In genomic region chr16:57134982-57135381, GRCh38 we compare ENCODE assay signal across 11 cellular contexts. TPM values are rescaled to one million over a fixed set of nuclear protein-coding genes. Genes with fewer than 3 reads are reported as not detected.
DNase-seq lines count a peak whose midpoint lies in the region; ATAC-seq and TF ChIP-seq lines count a peak whose summit lies in the region.
"Had no signal": no experiment of that assay in that cellular context is flagged by ENCODE, and none has a peak within 500 bp of the region (broad histone marks: within the 10 kb centered on the region; RNA-seq: fewer than 3 reads in every experiment).

No MANE protein-coding gene starts in this region.

- H3K36me3 Mint-ChIP-seq in activated T-helper 17 cell treated with anti-CD3 and anti-CD28 coated beads, Interleukin-2, amount 50 U/mL, for 72 hours (ENCODE audit: low read depth) = no peaks in the 10 kb centered on the region
- H3K36me3 Mint-ChIP-seq in natural killer cell = no peaks in the 10 kb centered on the region
- no peaks in the 10 kb centered on the region for H3K36me3 Mint-ChIP-seq in endodermal cell (ENCODE audit: low read depth)

- H3K9ac ChIP-seq in endodermal cell (ENCODE audit: extremely low read depth, low read length, poor library complexity, severe bottlenecking) = no peak overlapping the region

- no peaks in the 10 kb centered on the region for H3K36me3 ChIP-seq in endodermal cell (ENCODE audit: control insufficient read depth, insufficient read depth, low read length)

- no peaks in the 10 kb centered on the region for H3K27me3 ChIP-seq in endodermal cell (ENCODE audit: control insufficient read depth, insufficient read depth, low read length, poor library complexity, severe bottlenecking)

- TF ChIP-seq CTCF in natural killer cell (IDR thresholded peaks at IDR 0.05) (no peak), endodermal cell (conservative IDR thresholded peaks at IDR 0.05) (no peak)

- intact Hi-C loops in natural killer cell (cut with micrococcal nuclease) = no loop called here

- peak overlapping the region; percentile 78 for H3K4me3 Mint-ChIP-seq in activated T-helper 17 cell treated with anti-CD3 and anti-CD28 coated beads, Interleukin-2, amount 50 U/mL, for 72 hours
- peak overlapping the region; percentile 77 for H3K4me3 Mint-ChIP-seq in natural killer cell
- no peak overlapping the region for H3K4me3 Mint-ChIP-seq in endodermal cell

- WGBS in endodermal cell (ENCODE audit: insufficient coverage in 1 of 2, insufficient read length in 1 of 2), 2 experiments = 88% methylated on average over 2 of the region's 2 CpGs; no CpG with 5 or more reads in 1 of the 2 experiments

- no peaks in the 10 kb centered on the region for H3K9me3 ChIP-seq in endodermal cell (ENCODE audit: control insufficient read depth, low read length)

- ATAC-seq in activated T-helper 17 cell treated with anti-CD3 and anti-CD28 coated beads, Interleukin-2, amount 50 U/mL, for 72 hours (replicated peaks) = peak; percentile 82
- ATAC-seq in natural killer cell (peak; percentile 62 to 73 (median 65)), HG03025 (IDR thresholded peaks at IDR 0.05; ENCODE audit: low FRiP score, unreplicated experiment) (no peak)

- DNase-seq in DMS53 (lab: John Stamatoyannopoulos, UW) (peak; percentile 88), NCI-H2196 treated with DMSO at 0.1 percent for 48 hours (lab: John Stamatoyannopoulos, UW; ENCODE audit: unreplicated experiment) (peak; percentile 12), natural killer cell (no peak), endodermal cell (no peak), T1000 (lab: John Stamatoyannopoulos, UW) (no peak), dedifferentiated amniotic fluid mesenchymal stem cell (ENCODE audit: extremely low spot score) (no peak)
- DNase-seq: anterior cingulate cortex, foreskin melanocyte had no signal

- H3K27ac Mint-ChIP-seq in activated T-helper 17 cell treated with anti-CD3 and anti-CD28 coated beads, Interleukin-2, amount 50 U/mL, for 72 hours = peak overlapping the region; percentile 96
- peak overlapping the region; percentile 82 to 85 for H3K27ac Mint-ChIP-seq in natural killer cell
- H3K27ac Mint-ChIP-seq in endodermal cell = no peak overlapping the region

- H3K27me3 Mint-ChIP-seq in activated T-helper 17 cell treated with anti-CD3 and anti-CD28 coated beads, Interleukin-2, amount 50 U/mL, for 72 hours = no peaks in the 10 kb centered on the region
- H3K27me3 Mint-ChIP-seq in natural killer cell (ENCODE audit: low read depth in 2 of 2) (no peaks in the 10 kb centered on the region), endodermal cell (ENCODE audit: insufficient read depth) (no peaks in the 10 kb centered on the region)

- no peak overlapping the region for H3K4me3 ChIP-seq in endodermal cell (ENCODE audit: low read length)
- H3K4me3 ChIP-seq: SK-N-MC had no signal

- no peaks in the 10 kb centered on the region for H3K4me1 ChIP-seq in endodermal cell (ENCODE audit: control insufficient read depth, insufficient read depth, low read length)

- no peak overlapping the region for H3K27ac ChIP-seq in endodermal cell (ENCODE audit: low read depth, low read length)
- H3K27ac ChIP-seq: SK-N-MC had no signal

- no peaks in the 10 kb centered on the region for H3K9me3 Mint-ChIP-seq in activated T-helper 17 cell treated with anti-CD3 and anti-CD28 coated beads, Interleukin-2, amount 50 U/mL, for 72 hours
- H3K9me3 Mint-ChIP-seq in natural killer cell (no peaks in the 10 kb centered on the region), endodermal cell (no peaks in the 10 kb centered on the region)

- H3K4me1 Mint-ChIP-seq in activated T-helper 17 cell treated with anti-CD3 and anti-CD28 coated beads, Interleukin-2, amount 50 U/mL, for 72 hours = peaks cover 21% of the 10 kb centered on the region
- H3K4me1 Mint-ChIP-seq in natural killer cell (peaks cover 39 to 63% of the 10 kb centered on the region in 2 donors), endodermal cell (no peaks in the 10 kb centered on the region)

RNA-seq across cellular contexts. Expression of gene CPNE2, which starts 42.6 kb away (rescaled TPM):
- 1 to 10 TPM; 3.8 to 4.4 TPM for total RNA-seq in activated T-helper 17 cell treated with anti-CD3 and anti-CD28 coated beads, Interleukin-2, amount 50 U/mL, for 72 hours
- 1 to 10 TPM; 2.0 to 2.6 (median 2.4) TPM for total RNA-seq in natural killer cell
- 10 to 100 TPM; 12.3 to 16.6 TPM for total RNA-seq in endodermal cell
- 32.5 TPM for polyA plus RNA-seq in endodermal cell (2013, experiment 1 of 2)
- 39.2 TPM for polyA plus RNA-seq in endodermal cell (2013, experiment 2 of 2)

RNA-seq across cellular contexts. Expression of gene PSME3IP1, which starts 50.9 kb away (rescaled TPM):
- total RNA-seq in activated T-helper 17 cell treated with anti-CD3 and anti-CD28 coated beads, Interleukin-2, amount 50 U/mL, for 72 hours = 100 to 1,000 TPM in 1 of 2 donors, 10 to 100 TPM in 1; 79.0 to 103 TPM
- total RNA-seq in natural killer cell (100 to 1,000 TPM; 129 to 148 (median 133) TPM), endodermal cell (100 to 1,000 TPM in 1 of 2 donors, 10 to 100 TPM in 1; 94.2 to 102 TPM)
- 107 TPM for polyA plus RNA-seq in endodermal cell (2013, experiment 1 of 2)
- 106 TPM for polyA plus RNA-seq in endodermal cell (2013, experiment 2 of 2)

RNA-seq across cellular contexts. Expression of gene RSPRY1, which starts 51.1 kb away (rescaled TPM):
- 10 to 100 TPM; 34.1 to 37.4 TPM for total RNA-seq in activated T-helper 17 cell treated with anti-CD3 and anti-CD28 coated beads, Interleukin-2, amount 50 U/mL, for 72 hours
- total RNA-seq in natural killer cell = 10 to 100 TPM; 22.6 to 26.6 (median 23.4) TPM
- total RNA-seq in endodermal cell = 10 to 100 TPM; 40.3 to 46.5 TPM
- polyA plus RNA-seq in endodermal cell (2013, experiment 1 of 2) = 42.0 TPM
- 38.2 TPM for polyA plus RNA-seq in endodermal cell (2013, experiment 2 of 2)

Comparison
In these comparisons a context has a peak if more than half of its experiments do, and no peak if none do; other contexts are left out.
1. DNase-seq: peak in DMS53 (single experiment) and NCI-H2196 treated with DMSO at 0.1 percent for 48 hours (single experiment); none in natural killer cell (single experiment), endodermal cell (single experiment), T1000 (single experiment) and dedifferentiated amniotic fluid mesenchymal stem cell (single experiment).